In the genomic region with DNA sequence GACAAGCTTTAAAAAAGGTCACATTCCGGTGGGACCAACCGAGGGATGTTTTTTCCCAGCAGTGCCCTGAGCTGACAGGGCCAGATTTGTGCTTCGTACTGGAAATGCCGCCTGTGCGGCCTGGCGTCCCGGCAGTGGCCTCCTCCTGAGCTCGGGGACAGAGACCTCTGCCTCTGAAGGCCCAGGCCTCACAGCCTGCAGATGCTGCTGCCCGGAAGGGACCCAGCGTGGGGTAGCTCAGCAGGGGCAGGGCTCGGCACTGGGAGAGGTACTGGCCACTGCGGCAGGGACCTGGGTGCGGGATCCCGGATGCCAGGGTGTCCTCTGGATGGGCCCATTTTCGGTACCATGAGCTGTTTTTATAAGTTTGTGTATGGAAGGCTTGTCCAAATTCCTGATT, we compare ENCODE assay signal across 25 cellular contexts. TPM values are rescaled to one million over a fixed set of nuclear protein-coding genes. Genes with fewer than 3 reads are reported as not detected.
DNase-seq lines count a peak whose midpoint lies in the region; ATAC-seq and TF ChIP-seq lines count a peak whose summit lies in the region.
"Had no signal": no experiment of that assay in that cellular context is flagged by ENCODE, and none has a peak within 500 bp of the region (broad histone marks: within the 10 kb centered on the region; RNA-seq: fewer than 3 reads in every experiment).

No MANE protein-coding gene starts in this region.

- H3K27ac ChIP-seq in heart right ventricle, result no peak overlapping the region
- no peak overlapping the region for H3K27ac ChIP-seq in neuronal stem cell (replicated peaks; ENCODE audit: low read length)
- H3K27ac ChIP-seq in upper lobe of left lung, result no peak overlapping the region
- H3K27ac ChIP-seq: body of pancreas, pancreas, VCaP had no signal

- H3K79me1 ChIP-seq in neuronal stem cell (ENCODE audit: low read depth, low read length), result peaks cover 2% of the 10 kb centered on the region

- peak overlapping the region; percentile 51 for H3K9ac ChIP-seq in neuronal stem cell (ENCODE audit: low read depth, low read length, poor library complexity)

- H3K4me1 Mint-ChIP-seq in activated T-cell treated with anti-CD3 and anti-CD28 coated beads, Interleukin-2, amount 50 U/mL, for 24 hours (ENCODE audit: low read depth), result no peaks in the 10 kb centered on the region
- H3K4me1 Mint-ChIP-seq: activated CD4-positive, alpha-beta T cell treated with anti-CD3 and anti-CD28 coated beads, Interleukin-2, amount 10 ng/mL, durations not matched to agents 7 days and 5 days; activated CD8-positive, alpha-beta memory T cell treated with anti-CD3 and anti-CD28 coated beads, Interleukin-2, amount 10 ng/mL, durations not matched to agents 7 days and 5 days; CD4-positive, alpha-beta memory T cell; mesothelial cell of epicardium; naive thymus-derived CD8-positive, alpha-beta T cell; stimulated activated naive CD8-positive, alpha-beta T cell treated with anti-CD3 and anti-CD28 coated beads, Interleukin-15, amount 100 ng/mL, for 72 hours had no signal

- H3K9me3 ChIP-seq in heart right ventricle (no peaks in the 10 kb centered on the region), neuronal stem cell (replicated peaks in 1 of 2; ENCODE audit: control insufficient read depth in 2 of 2, insufficient read depth in 1 of 2, low read depth in 1 of 2, low read length in 2 of 2) (peaks cover 0 to 4% of the 10 kb centered on the region in 2 donors), upper lobe of left lung (no peaks in the 10 kb centered on the region)
- H3K9me3 ChIP-seq: body of pancreas, pancreas had no signal

- no peaks in the 10 kb centered on the region for H3K36me3 Mint-ChIP-seq in activated T-cell treated with anti-CD3 and anti-CD28 coated beads, Interleukin-2, amount 50 U/mL, for 24 hours (ENCODE audit: low read depth)
- H3K36me3 Mint-ChIP-seq: activated CD8-positive, alpha-beta memory T cell treated with anti-CD3 and anti-CD28 coated beads, Interleukin-2, amount 10 ng/mL, durations not matched to agents 7 days and 5 days; activated naive CD4-positive, alpha-beta T cell treated with anti-CD3 and anti-CD28 coated beads, Interleukin-2, amount 50 U/mL, for 72 hours; CD4-positive, alpha-beta memory T cell; mesothelial cell of epicardium; naive thymus-derived CD8-positive, alpha-beta T cell had no signal

- peaks cover 0 to 5% (median 0%) of the 10 kb centered on the region in 9 donors for H3K4me1 ChIP-seq in heart right ventricle
- peaks cover 2 to 4% of the 10 kb centered on the region in 2 donors for H3K4me1 ChIP-seq in neuronal stem cell (ENCODE audit: control insufficient read depth in 2 of 2, insufficient read depth in 1 of 2, low read depth in 1 of 2, low read length in 2 of 2)
- H3K4me1 ChIP-seq in upper lobe of left lung, result no peaks in the 10 kb centered on the region
- H3K4me1 ChIP-seq: body of pancreas, pancreas had no signal

- no peak overlapping the region for H4K91ac ChIP-seq in neuronal stem cell (ENCODE audit: low read depth, low read length, poor library complexity)

- intact Hi-C loops in Right ventricle myocardium inferior (cut with DNase I), result no loop called here
- intact Hi-C loops in left ventricle myocardium superior (cut with micrococcal nuclease), result no loop called here
- intact Hi-C loops in heart right ventricle (cut with DNase I), result no loop called here

- no peak overlapping the region for H2BK15ac ChIP-seq in neuronal stem cell (ENCODE audit: low read length)

- H3K27me3 Mint-ChIP-seq in activated T-cell treated with anti-CD3 and anti-CD28 coated beads, Interleukin-2, amount 50 U/mL, for 24 hours, result peaks cover 4% of the 10 kb centered on the region
- H3K27me3 Mint-ChIP-seq: activated CD4-positive, alpha-beta T cell treated with anti-CD3 and anti-CD28 coated beads, Interleukin-2, amount 10 ng/mL, durations not matched to agents 7 days and 5 days; activated CD8-positive, alpha-beta memory T cell treated with anti-CD3 and anti-CD28 coated beads, Interleukin-2, amount 10 ng/mL, durations not matched to agents 7 days and 5 days had no signal

- peak overlapping the region; percentile 80 for H3K18ac ChIP-seq in neuronal stem cell (ENCODE audit: low read length)

- peak overlapping the region; percentile 12 for H3K23ac ChIP-seq in neuronal stem cell (ENCODE audit: low read depth, low read length, poor library complexity)

- WGBS in heart right ventricle, 2 donors, result 73 to 76% methylated on average over 15 of the region's 15 CpGs
- WGBS in neuronal stem cell (ENCODE audit: extremely low coverage in 2 of 2, insufficient read length in 2 of 2, insufficient replicate concordance in 1 of 2), 2 donors, result no CpG with 5 or more reads among the region's 15 CpGs
- 88 to 91% methylated on average over 14 to 15 of the region's 15 CpGs for WGBS in upper lobe of left lung, 2 donors

- no peaks in the 10 kb centered on the region for H3K9me3 Mint-ChIP-seq in activated T-cell treated with anti-CD3 and anti-CD28 coated beads, Interleukin-2, amount 50 U/mL, for 24 hours
- H3K9me3 Mint-ChIP-seq: activated CD4-positive, alpha-beta T cell treated with anti-CD3 and anti-CD28 coated beads, Interleukin-2, amount 10 ng/mL, durations not matched to agents 7 days and 5 days; activated naive CD4-positive, alpha-beta T cell treated with anti-CD3 and anti-CD28 coated beads, Interleukin-2, amount 50 U/mL, for 72 hours; CD4-positive, alpha-beta memory T cell; mesothelial cell of epicardium; naive thymus-derived CD8-positive, alpha-beta T cell; stimulated activated naive CD8-positive, alpha-beta T cell treated with anti-CD3 and anti-CD28 coated beads, Interleukin-15, amount 100 ng/mL, for 72 hours had no signal

- TF ChIP-seq CTCF in heart right ventricle (IDR thresholded peaks at IDR 0.05) (no peak), upper lobe of left lung (IDR thresholded peaks at IDR 0.05) (no peak), GM13976 (IDR thresholded peaks at IDR 0.05; ENCODE audit: borderline replicate concordance, control extremely low read depth, extremely low read depth, insufficient read depth, missing control alignments) (no peak)

- no peak overlapping the region for H4K8ac ChIP-seq in neuronal stem cell (ENCODE audit: low read depth, low read length)

- DNase-seq in Right ventricle myocardium inferior (ENCODE audit: missing footprints) (peak; percentile 9), left ventricle myocardium superior (no peak), heart right ventricle (peak in 1 of 2 donors; percentile 1), neuronal stem cell (ENCODE audit: low spot score) (no peak), upper lobe of left lung (peak in 1 of 2 donors; percentile 69), GM13976 (ENCODE audit: low spot score) (no peak), SW480 (ENCODE audit: low spot score) (no peak)
- no peak for DNase-seq in activated T-cell treated with anti-CD3 and anti-CD28 coated beads, Interleukin-2, amount 50 U/mL, for 24 hours
- DNase-seq: 8988T; activated CD4-positive, alpha-beta T cell treated with anti-CD3 and anti-CD28 coated beads, Interleukin-2, amount 10 ng/mL, durations not matched to agents 7 days and 5 days; activated CD8-positive, alpha-beta memory T cell treated with anti-CD3 and anti-CD28 coated beads, Interleukin-2, amount 10 ng/mL, durations not matched to agents 7 days and 5 days; AML-193; body of pancreas; CD4-positive, alpha-beta memory T cell; naive thymus-derived CD8-positive, alpha-beta T cell; NCI-H1105; NCI-H2081; NCI-H82; stimulated activated CD4-positive, alpha-beta T cell treated with anti-CD3 and anti-CD28 coated beads, Interleukin-15, amount 100 ng/mL, for 24 hours; stimulated activated naive CD8-positive, alpha-beta T cell treated with anti-CD3 and anti-CD28 coated beads, Interleukin-15, amount 100 ng/mL, for 72 hours had no signal

- no peak for TF ChIP-seq EP300 in upper lobe of left lung (IDR thresholded peaks at IDR 0.05)

- ATAC-seq in Right ventricle myocardium inferior, result no peak
- no peak for ATAC-seq in left ventricle myocardium superior
- peak in 1 of 8 donors; percentile 10 for ATAC-seq in heart right ventricle
- no peak for ATAC-seq in upper lobe of left lung (ENCODE audit: low FRiP score in 2 of 2)
- ATAC-seq: activated CD8-positive, alpha-beta memory T cell treated with anti-CD3 and anti-CD28 coated beads, Interleukin-2, amount 10 ng/mL, durations not matched to agents 7 days and 5 days; activated naive CD4-positive, alpha-beta T cell treated with anti-CD3 and anti-CD28 coated beads, Interleukin-2, amount 50 U/mL, for 72 hours; body of pancreas; naive thymus-derived CD8-positive, alpha-beta T cell; pancreas; stimulated activated naive CD8-positive, alpha-beta T cell treated with anti-CD3 and anti-CD28 coated beads, Interleukin-15, amount 100 ng/mL, for 72 hours had no signal

- no peak overlapping the region for H3K14ac ChIP-seq in neuronal stem cell (ENCODE audit: low read length)

- no peak overlapping the region for H3K27ac Mint-ChIP-seq in activated T-cell treated with anti-CD3 and anti-CD28 coated beads, Interleukin-2, amount 50 U/mL, for 24 hours
- H3K27ac Mint-ChIP-seq: activated CD4-positive, alpha-beta T cell treated with anti-CD3 and anti-CD28 coated beads, Interleukin-2, amount 10 ng/mL, durations not matched to agents 7 days and 5 days; activated CD8-positive, alpha-beta memory T cell treated with anti-CD3 and anti-CD28 coated beads, Interleukin-2, amount 10 ng/mL, durations not matched to agents 7 days and 5 days; activated naive CD4-positive, alpha-beta T cell treated with anti-CD3 and anti-CD28 coated beads, Interleukin-2, amount 50 U/mL, for 72 hours; CD4-positive, alpha-beta memory T cell; IgD-negative memory B cell; mesothelial cell of epicardium; naive thymus-derived CD8-positive, alpha-beta T cell had no signal

- in situ Hi-C loops in GM13976 (cut with MboI; ENCODE audit: low sequenced_read_pairs, unreplicated experiment), result no loop called here

- H2AFZ ChIP-seq in neuronal stem cell (ENCODE audit: low read length), result no peak overlapping the region

- H2BK120ac ChIP-seq in neuronal stem cell (ENCODE audit: low read depth, low read length), result no peak overlapping the region

- no peak overlapping the region for H2BK5ac ChIP-seq in neuronal stem cell (ENCODE audit: low read length)

- H3K4me3 ChIP-seq in heart right ventricle (peak overlapping the region in 7 of 10 donors; percentile 18 to 55 (median 48)), neuronal stem cell (ENCODE audit: low read length in 2 of 2) (no peak overlapping the region), upper lobe of left lung (peak overlapping the region in 3 of 4 donors; percentile 36 to 47 (median 47))
- H3K4me3 ChIP-seq: body of pancreas had no signal

- no peak overlapping the region for H3K4ac ChIP-seq in neuronal stem cell (ENCODE audit: low read length)

- H2AK5ac ChIP-seq in neuronal stem cell (ENCODE audit: low read depth, low read length), result no peak overlapping the region

- no peak overlapping the region for H3K4me2 ChIP-seq in neuronal stem cell (ENCODE audit: insufficient read depth, low read length, poor library complexity, severe bottlenecking)

- no peak overlapping the region for H2BK12ac ChIP-seq in neuronal stem cell (ENCODE audit: low read length)

- H3K27me3 ChIP-seq in heart right ventricle (peaks cover 0 to 66% (median 22%) of the 10 kb centered on the region in 7 donors), neuronal stem cell (ENCODE audit: control insufficient read depth in 3 of 3, insufficient read depth in 3 of 3, low read depth in 1 of 3, low read length in 3 of 3) (peaks cover 0 to 47% (median 0%) of the 10 kb centered on the region in 3 experiments), upper lobe of left lung (no peaks in the 10 kb centered on the region)
- H3K27me3 ChIP-seq: body of pancreas, pancreas had no signal

- H3K36me3 ChIP-seq in heart right ventricle, result no peaks in the 10 kb centered on the region
- H3K36me3 ChIP-seq in neuronal stem cell (replicated peaks in 1 of 2; ENCODE audit: control insufficient read depth in 2 of 2, insufficient read depth in 2 of 2, low read length in 2 of 2), result no peaks in the 10 kb centered on the region
- no peaks in the 10 kb centered on the region for H3K36me3 ChIP-seq in upper lobe of left lung
- H3K36me3 ChIP-seq: pancreas had no signal

- no peak overlapping the region for H3K4me3 Mint-ChIP-seq in activated T-cell treated with anti-CD3 and anti-CD28 coated beads, Interleukin-2, amount 50 U/mL, for 24 hours
- H3K4me3 Mint-ChIP-seq: activated CD4-positive, alpha-beta T cell treated with anti-CD3 and anti-CD28 coated beads, Interleukin-2, amount 10 ng/mL, durations not matched to agents 7 days and 5 days; activated CD8-positive, alpha-beta memory T cell treated with anti-CD3 and anti-CD28 coated beads, Interleukin-2, amount 10 ng/mL, durations not matched to agents 7 days and 5 days; CD4-positive, alpha-beta memory T cell; mesothelial cell of epicardium; naive thymus-derived CD8-positive, alpha-beta T cell; stimulated activated naive CD8-positive, alpha-beta T cell treated with anti-CD3 and anti-CD28 coated beads, Interleukin-15, amount 100 ng/mL, for 72 hours had no signal

- no peak for TF ChIP-seq POLR2A in upper lobe of left lung (IDR thresholded peaks at IDR 0.05)

RNA-seq across cellular contexts. Expression of gene CFAP46, which starts 52.4 kb away (rescaled TPM):
- total RNA-seq in Right ventricle myocardium inferior, result 0.57 TPM
- total RNA-seq in left ventricle myocardium superior, result 1.5 TPM
- 1 to 10 TPM in 7 of 10 donors, under 1 TPM in 3; 0.61 to 1.9 (median 1.2) TPM for total RNA-seq in heart right ventricle
- under 1 TPM; 0.36 to 0.88 TPM for polyA plus RNA-seq in heart right ventricle
- 1.5 TPM for polyA plus RNA-seq in neuronal stem cell (2013, experiment 1 of 2)
- polyA plus RNA-seq in neuronal stem cell (2013, experiment 2 of 2), result 1.4 TPM
- total RNA-seq in upper lobe of left lung, result 10 to 100 TPM in 2 of 6 donors, 1 to 10 TPM in 3, under 1 TPM in 1; 0.60 to 28.3 (median 8.0) TPM
- total RNA-seq: activated CD4-positive, alpha-beta T cell treated with anti-CD3 and anti-CD28 coated beads, Interleukin-2, amount 10 ng/mL, durations not matched to agents 7 days and 5 days; activated CD8-positive, alpha-beta memory T cell treated with anti-CD3 and anti-CD28 coated beads, Interleukin-2, amount 10 ng/mL, durations not matched to agents 7 days and 5 days; CD4-positive, alpha-beta memory T cell; naive thymus-derived CD8-positive, alpha-beta T cell had no signal
- polyA plus RNA-seq: CD4-positive, alpha-beta memory T cell; IgD-negative memory B cell; naive thymus-derived CD8-positive, alpha-beta T cell had no signal

Comparison
In these comparisons a context has a peak if more than half of its experiments do, and no peak if none do; other contexts are left out.
1. H3K4me3 ChIP-seq: peak in heart right ventricle (7 of 10) and upper lobe of left lung (3 of 4); none in neuronal stem cell (0 of 2).